ENCODE assay signal across 1 cellular context in the genomic region with DNA sequence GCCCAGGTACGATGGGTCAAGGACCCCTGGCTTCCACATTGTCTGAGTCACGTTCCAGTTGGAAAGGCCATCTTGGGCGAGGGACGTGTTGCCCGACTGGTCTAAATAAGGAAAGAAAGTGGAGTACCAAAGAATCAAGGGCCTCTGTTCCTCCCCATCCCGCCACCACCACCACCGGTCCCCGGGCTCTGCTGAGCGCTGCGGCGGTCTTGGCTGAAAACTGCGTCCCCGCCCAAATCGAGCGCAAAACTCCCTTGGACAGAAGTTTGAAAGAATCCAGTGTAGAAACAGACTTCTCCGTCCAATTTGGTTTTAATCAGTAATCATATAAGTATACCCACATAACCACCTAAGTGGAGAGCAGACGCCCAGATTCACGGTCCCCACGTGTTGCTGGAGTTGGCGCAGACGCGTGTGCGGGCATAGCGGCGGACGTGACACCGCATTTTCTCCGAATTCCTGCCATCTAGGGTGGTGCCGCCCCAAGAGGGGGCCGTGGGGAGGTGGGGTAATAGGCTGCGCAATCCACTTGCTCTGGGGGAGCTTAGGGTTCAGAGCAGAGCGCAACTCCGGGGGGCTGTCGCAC.
TF ChIP-seq lines count a peak whose summit lies in the region.

No MANE protein-coding gene starts in this region.

TF ChIP-seq in SK-N-SH, 30 proteins besides CTCF, POLR2A, EP300 and RAD21 (continued from another document):
- TF ChIP-seq, protein P1, sequence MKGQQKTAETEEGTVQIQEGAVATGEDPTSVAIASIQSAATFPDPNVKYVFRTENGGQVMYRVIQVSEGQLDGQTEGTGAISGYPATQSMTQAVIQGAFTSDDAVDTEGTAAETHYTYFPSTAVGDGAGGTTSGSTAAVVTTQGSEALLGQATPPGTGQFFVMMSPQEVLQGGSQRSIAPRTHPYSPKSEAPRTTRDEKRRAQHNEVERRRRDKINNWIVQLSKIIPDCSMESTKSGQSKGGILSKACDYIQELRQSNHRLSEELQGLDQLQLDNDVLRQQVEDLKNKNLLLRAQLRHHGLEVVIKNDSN (IDR thresholded peaks at IDR 0.05; ENCODE audit: borderline replicate concordance, low read depth), result no peak
- TF ChIP-seq GABPA (IDR thresholded peaks at IDR 0.05; ENCODE audit: low read depth) (no peak), RXRA (IDR thresholded peaks at IDR 0.05; ENCODE audit: borderline replicate concordance, low read depth) (no peak)
